2 cellular contexts compared by ENCODE assay signal in the genomic region with DNA sequence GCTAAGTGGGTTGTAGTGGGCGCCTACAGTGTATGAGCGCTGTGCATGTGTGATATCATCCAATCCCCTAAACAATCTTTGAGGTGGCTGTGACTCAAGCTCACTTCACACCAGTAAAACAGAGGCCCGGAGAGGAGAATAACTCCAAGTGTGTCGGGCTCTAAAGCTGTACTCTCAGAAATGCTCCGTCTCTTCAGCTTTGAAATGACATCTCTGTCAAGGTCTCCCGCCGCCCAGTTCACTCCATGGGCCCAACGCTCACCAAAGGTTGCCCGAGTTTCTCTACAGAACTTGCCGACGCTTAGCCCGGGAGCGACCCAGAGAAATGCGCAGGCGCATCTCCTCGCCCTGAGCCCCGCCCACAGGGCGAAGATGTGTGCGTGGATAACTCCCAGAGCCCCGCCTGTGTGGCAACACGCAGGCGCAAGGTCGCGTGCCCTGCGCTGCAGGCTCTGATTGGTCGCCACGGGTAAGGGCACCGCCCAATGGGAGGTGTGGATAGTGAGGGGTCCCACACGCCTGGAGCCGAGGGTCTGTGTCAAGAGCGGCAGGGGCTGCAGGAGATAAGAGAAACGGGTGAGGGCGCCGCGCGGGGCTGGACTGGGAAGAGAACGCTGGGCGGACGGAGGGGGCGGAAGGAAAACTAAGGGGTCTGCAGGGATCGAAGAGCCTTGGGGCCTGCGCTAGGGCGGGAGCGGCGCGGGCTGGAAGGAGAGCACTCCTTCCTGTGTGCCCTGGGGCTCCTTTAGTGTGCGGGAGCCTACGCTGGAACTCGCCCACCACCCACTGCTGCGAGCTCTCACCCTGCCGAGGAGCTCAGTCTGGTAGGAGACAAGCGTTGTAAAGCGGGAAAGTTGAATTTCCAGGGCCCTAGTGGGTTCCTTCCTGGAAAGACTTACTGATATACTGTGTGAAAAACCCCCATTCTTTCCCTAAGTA.
TF ChIP-seq lines count a peak whose summit lies in the region.

A gene with protein sequence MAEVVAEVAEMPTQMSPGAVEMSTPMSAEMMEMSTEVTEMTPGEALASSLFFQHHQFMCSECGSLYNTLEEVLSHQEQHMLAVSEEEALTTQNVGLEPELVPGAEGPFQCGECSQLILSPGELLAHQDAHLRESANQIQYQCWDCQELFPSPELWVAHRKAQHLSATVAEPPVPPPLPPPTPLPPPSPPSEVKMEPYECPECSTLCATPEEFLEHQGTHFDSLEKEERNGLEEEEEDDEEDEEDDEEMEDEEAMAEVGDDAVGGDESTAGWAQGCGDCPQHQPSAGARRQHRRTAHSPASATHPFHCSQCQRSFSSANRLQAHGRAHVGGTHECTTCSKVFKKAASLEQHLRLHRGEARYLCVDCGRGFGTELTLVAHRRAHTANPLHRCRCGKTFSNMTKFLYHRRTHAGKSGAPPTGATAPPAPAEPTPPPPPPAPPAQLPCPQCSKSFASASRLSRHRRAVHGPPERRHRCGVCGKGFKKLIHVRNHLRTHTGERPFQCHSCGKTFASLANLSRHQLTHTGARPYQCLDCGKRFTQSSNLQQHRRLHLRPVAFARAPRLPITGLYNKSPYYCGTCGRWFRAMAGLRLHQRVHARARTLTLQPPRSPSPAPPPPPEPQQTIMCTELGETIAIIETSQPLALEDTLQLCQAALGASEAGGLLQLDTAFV (plus strand): TSS at position 501 of the 939 bp plus-strand sequence. CDS start 4,092 bp downstream, outside the sequence.

TF ChIP-seq in IMR-90, 13 proteins besides CTCF, POLR2A, EP300 and RAD21:
- TF ChIP-seq, protein P1, sequence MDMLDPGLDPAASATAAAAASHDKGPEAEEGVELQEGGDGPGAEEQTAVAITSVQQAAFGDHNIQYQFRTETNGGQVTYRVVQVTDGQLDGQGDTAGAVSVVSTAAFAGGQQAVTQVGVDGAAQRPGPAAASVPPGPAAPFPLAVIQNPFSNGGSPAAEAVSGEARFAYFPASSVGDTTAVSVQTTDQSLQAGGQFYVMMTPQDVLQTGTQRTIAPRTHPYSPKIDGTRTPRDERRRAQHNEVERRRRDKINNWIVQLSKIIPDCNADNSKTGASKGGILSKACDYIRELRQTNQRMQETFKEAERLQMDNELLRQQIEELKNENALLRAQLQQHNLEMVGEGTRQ (IDR thresholded peaks at IDR 0.05; ENCODE audit: low read depth, low read length): peak; percentile 94
- 0 out of 2 replicates have a peak, but pooled peaks have one; percentile 56 for TF ChIP-seq RFX5 (IDR thresholded peaks at IDR 0.05; ENCODE audit: low read depth, low read length)
- TF ChIP-seq BHLHE40 (IDR thresholded peaks at IDR 0.05; ENCODE audit: low read depth, low read length): peak; percentile 100
- TF ChIP-seq CEBPB (IDR thresholded peaks at IDR 0.05; ENCODE audit: low read depth, low read length): peak; percentile 72
- TF ChIP-seq RCOR1 (IDR thresholded peaks at IDR 0.05; ENCODE audit: insufficient replicate concordance, low read length): no peak
- peak; percentile 70; the same call in 1 of the 2 replicates for TF ChIP-seq FOS (IDR thresholded peaks at IDR 0.05; ENCODE audit: low read depth, low read length)
- 0 out of 2 replicates have a peak, but pooled peaks have one; percentile 16 for TF ChIP-seq SMC3 (IDR thresholded peaks at IDR 0.05; ENCODE audit: low read depth, low read length)
- peak; percentile 13; the same call in 1 of the 2 replicates for TF ChIP-seq CHD1 (IDR thresholded peaks at IDR 0.05; ENCODE audit: low read depth, low read length)
- TF ChIP-seq NFE2L2 (IDR thresholded peaks at IDR 0.05; ENCODE audit: low read depth, low read length): no peak
- TF ChIP-seq MXI1 (IDR thresholded peaks at IDR 0.05; ENCODE audit: borderline replicate concordance, low read depth, low read length): peak; percentile 73
- TF ChIP-seq MAFK (IDR thresholded peaks at IDR 0.05; ENCODE audit: low read depth, low read length): no peak
- TF ChIP-seq MAZ (IDR thresholded peaks at IDR 0.05; ENCODE audit: borderline replicate concordance, low read depth, low read length): peak; percentile 61; the same call in 1 of the 2 replicates
- TF ChIP-seq, protein P2, sequence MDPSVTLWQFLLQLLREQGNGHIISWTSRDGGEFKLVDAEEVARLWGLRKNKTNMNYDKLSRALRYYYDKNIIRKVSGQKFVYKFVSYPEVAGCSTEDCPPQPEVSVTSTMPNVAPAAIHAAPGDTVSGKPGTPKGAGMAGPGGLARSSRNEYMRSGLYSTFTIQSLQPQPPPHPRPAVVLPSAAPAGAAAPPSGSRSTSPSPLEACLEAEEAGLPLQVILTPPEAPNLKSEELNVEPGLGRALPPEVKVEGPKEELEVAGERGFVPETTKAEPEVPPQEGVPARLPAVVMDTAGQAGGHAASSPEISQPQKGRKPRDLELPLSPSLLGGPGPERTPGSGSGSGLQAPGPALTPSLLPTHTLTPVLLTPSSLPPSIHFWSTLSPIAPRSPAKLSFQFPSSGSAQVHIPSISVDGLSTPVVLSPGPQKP (IDR thresholded peaks at IDR 0.05; ENCODE audit: borderline replicate concordance, low read depth, low read length): no peak

TF ChIP-seq in endothelial cell of umbilical vein, 7 proteins besides CTCF, POLR2A, EP300 and RAD21:
- TF ChIP-seq EZH2 (IDR thresholded peaks at IDR 0.05; ENCODE audit: borderline replicate concordance, low read depth, low read length, severe bottlenecking) (no peak), FOS (IDR thresholded peaks at IDR 0.05; ENCODE audit: borderline replicate concordance, insufficient read depth, low read length) (no peak), POLR2AphosphoS5 (IDR thresholded peaks at IDR 0.05; ENCODE audit: insufficient read depth, low read depth, low read length) (peak; percentile 85), JUN (IDR thresholded peaks at IDR 0.05; ENCODE audit: borderline replicate concordance, insufficient read depth, insufficient read length, low read depth) (no peak), MYC (IDR thresholded peaks at IDR 0.05; ENCODE audit: low read depth, low read length) (no peak), GATA2 (IDR thresholded peaks at IDR 0.05; ENCODE audit: insufficient read depth, insufficient read length, low read depth, low read length) (peak; percentile 46)
- TF ChIP-seq, protein P3, sequence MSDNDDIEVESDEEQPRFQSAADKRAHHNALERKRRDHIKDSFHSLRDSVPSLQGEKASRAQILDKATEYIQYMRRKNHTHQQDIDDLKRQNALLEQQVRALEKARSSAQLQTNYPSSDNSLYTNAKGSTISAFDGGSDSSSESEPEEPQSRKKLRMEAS (IDR thresholded peaks at IDR 0.05; ENCODE audit: insufficient read depth, insufficient read length): peak; percentile 74
